ENCODE assay signal across 9 cellular contexts in genomic region chrX:15675490-15675921, GRCh38. TPM values are rescaled to one million over a fixed set of nuclear protein-coding genes. Genes with fewer than 3 reads are reported as not detected.
A peak's percentile ranks its signal among the peaks of the same experiment; 100 is the strongest.
DNase-seq lines count a peak whose midpoint lies in the region; ATAC-seq lines count a peak whose summit lies in the region.
"Had no signal": no experiment of that assay in that cellular context is flagged by ENCODE, and none has a peak within 500 bp of the region (broad histone marks: within the 10 kb centered on the region; RNA-seq: fewer than 3 reads in every experiment).

No MANE protein-coding gene starts in this region.

- ATAC-seq in GM19035 (IDR thresholded peaks at IDR 0.05; ENCODE audit: unreplicated experiment) = peak; percentile 70
- peak; percentile 67 for ATAC-seq in HG03175 (IDR thresholded peaks at IDR 0.05; ENCODE audit: unreplicated experiment)
- peak; percentile 61 for ATAC-seq in effector memory CD8-positive, alpha-beta T cell (replicated peaks)

- H3K9me3 ChIP-seq in mononuclear cell (ENCODE audit: low read depth, low read length) = no peaks in the 10 kb centered on the region

- no peaks in the 10 kb centered on the region for H3K9me3 Mint-ChIP-seq in effector memory CD8-positive, alpha-beta T cell

- peak; percentile 91 for DNase-seq in Ammon's horn (ENCODE audit: low spot score)
- DNase-seq in NCI-H446 (lab: John Stamatoyannopoulos, UW) = peak; percentile 64 to 79
- peak; percentile 76 to 79 for DNase-seq in activated CD4-positive, alpha-beta T cell treated with anti-CD3 and anti-CD28 coated beads, Interleukin-2, amount 50 U/mL, for 4 hours
- DNase-seq in effector memory CD8-positive, alpha-beta T cell = peak in 2 of 3 experiments; percentile 70 to 80
- peak; percentile 72 to 75 for DNase-seq in stimulated activated CD8-positive, alpha-beta memory T cell treated with anti-CD3 and anti-CD28 coated beads, Interleukin-2, amount 100 ng/mL, for 48 hours (ENCODE audit: low read depth in 2 of 2)

- H3K4me3 ChIP-seq in mononuclear cell (ENCODE audit: low read length) = peak overlapping the region; percentile 71

- peaks cover 3% of the 10 kb centered on the region for H3K36me3 Mint-ChIP-seq in effector memory CD8-positive, alpha-beta T cell (ENCODE audit: insufficient read depth)

- peaks cover 3 to 8% of the 10 kb centered on the region in 2 donors for H3K4me1 Mint-ChIP-seq in effector memory CD8-positive, alpha-beta T cell (ENCODE audit: low read depth in 2 of 2)

- no peaks in the 10 kb centered on the region for H3K27me3 ChIP-seq in mononuclear cell (ENCODE audit: insufficient read depth, low read length)

- no peaks in the 10 kb centered on the region for H3K27me3 Mint-ChIP-seq in effector memory CD8-positive, alpha-beta T cell

- H3K4me3 Mint-ChIP-seq in effector memory CD8-positive, alpha-beta T cell = no peak overlapping the region

- peaks cover 46% of the 10 kb centered on the region for H3K4me1 ChIP-seq in mononuclear cell (ENCODE audit: insufficient read depth, low read length)

- no peak overlapping the region for H3K27ac Mint-ChIP-seq in effector memory CD8-positive, alpha-beta T cell

RNA-seq across cellular contexts. Expression of gene CLTRN, which starts 10.9 kb away (rescaled TPM):
- total RNA-seq in mononuclear cell = 0.31 TPM
- total RNA-seq: LHCN-M2 had no signal

Comparison
In these comparisons a context has a peak if more than half of its experiments do, and no peak if none do; other contexts are left out.
1. Peak in every context shown above with its lines: DNase-seq, ATAC-seq and H3K4me3 ChIP-seq.